10 cellular contexts compared by ENCODE assay signal in genomic region chr11:16981651-16982194, GRCh38. TPM values are rescaled to one million over a fixed set of nuclear protein-coding genes. Genes with fewer than 3 reads are reported as not detected.
DNase-seq lines count a peak whose midpoint lies in the region; ATAC-seq and TF ChIP-seq lines count a peak whose summit lies in the region.
"Had no signal": no experiment of that assay in that cellular context is flagged by ENCODE, and none has a peak within 500 bp of the region (broad histone marks: within the 10 kb centered on the region; RNA-seq: fewer than 3 reads in every experiment).

No MANE protein-coding gene starts in this region.

- peak overlapping the region; percentile 94 for H3K27ac ChIP-seq in cingulate gyrus (ENCODE audit: low read depth, low read length)
- peak overlapping the region; percentile 54 to 84 (median 81) for H3K27ac ChIP-seq in thyroid gland

- H3K4me3 ChIP-seq in thyroid gland (replicated peaks in 1 of 3) = no peak overlapping the region

- intact Hi-C loops in thyroid gland (cut with DNase I) = no loop called here

- no peak for ATAC-seq in HG03039 (IDR thresholded peaks at IDR 0.05; ENCODE audit: unreplicated experiment)

- peaks cover 46 to 63% of the 10 kb centered on the region in 2 donors for H3K4me1 ChIP-seq in thyroid gland

- no peak for TF ChIP-seq CTCF in thyroid gland (IDR thresholded peaks at IDR 0.05)

- no peaks in the 10 kb centered on the region for H3K36me3 ChIP-seq in thyroid gland

- no peaks in the 10 kb centered on the region for H3K27me3 ChIP-seq in thyroid gland

- peak in 1 of 2 donors; percentile 21 for TF ChIP-seq POLR2A in thyroid gland (IDR thresholded peaks at IDR 0.05)

- no peaks in the 10 kb centered on the region for H3K9me3 ChIP-seq in thyroid gland

- DNase-seq in DMS 273 (lab: John Stamatoyannopoulos, UW; ENCODE audit: unreplicated experiment) = peak; percentile 4
- DNase-seq in DMS 273 treated with DMSO at 0.1 percent for 48 hours (lab: John Stamatoyannopoulos, UW) = no peak
- peak; percentile 82 for DNase-seq in left kidney (ENCODE audit: low read depth, low spot score)
- peak; percentile 52 to 60 for DNase-seq in thyroid gland
- DNase-seq in NCI-H2081 treated with DMSO at 0.1 percent for 48 hours (lab: John Stamatoyannopoulos, UW) = no peak
- DNase-seq in effector CD4-positive, alpha-beta T cell = no peak
- DNase-seq: activated B cell treated with CpG ODN at 0.5 μM for 24 hours, Kasumi-1 had no signal

- 19 to 20% methylated on average over 9 of the region's 9 CpGs for WGBS in thyroid gland, 2 donors

RNA-seq across cellular contexts. Expression of gene PLEKHA7, which starts 32.5 kb away (rescaled TPM):
- 10 to 100 TPM; 22.5 to 29.0 (median 23.4) TPM for total RNA-seq in thyroid gland

Comparison
In these comparisons a context has a peak if more than half of its experiments do, and no peak if none do; other contexts are left out.
1. DNase-seq: peak in DMS 273 (single experiment), left kidney (single experiment) and thyroid gland (2 of 2); none in DMS 273 treated with DMSO at 0.1 percent for 48 hours (single experiment), NCI-H2081 treated with DMSO at 0.1 percent for 48 hours (single experiment) and effector CD4-positive, alpha-beta T cell (single experiment).